ENCODE assay signal across 2 cellular contexts in the genomic region with DNA sequence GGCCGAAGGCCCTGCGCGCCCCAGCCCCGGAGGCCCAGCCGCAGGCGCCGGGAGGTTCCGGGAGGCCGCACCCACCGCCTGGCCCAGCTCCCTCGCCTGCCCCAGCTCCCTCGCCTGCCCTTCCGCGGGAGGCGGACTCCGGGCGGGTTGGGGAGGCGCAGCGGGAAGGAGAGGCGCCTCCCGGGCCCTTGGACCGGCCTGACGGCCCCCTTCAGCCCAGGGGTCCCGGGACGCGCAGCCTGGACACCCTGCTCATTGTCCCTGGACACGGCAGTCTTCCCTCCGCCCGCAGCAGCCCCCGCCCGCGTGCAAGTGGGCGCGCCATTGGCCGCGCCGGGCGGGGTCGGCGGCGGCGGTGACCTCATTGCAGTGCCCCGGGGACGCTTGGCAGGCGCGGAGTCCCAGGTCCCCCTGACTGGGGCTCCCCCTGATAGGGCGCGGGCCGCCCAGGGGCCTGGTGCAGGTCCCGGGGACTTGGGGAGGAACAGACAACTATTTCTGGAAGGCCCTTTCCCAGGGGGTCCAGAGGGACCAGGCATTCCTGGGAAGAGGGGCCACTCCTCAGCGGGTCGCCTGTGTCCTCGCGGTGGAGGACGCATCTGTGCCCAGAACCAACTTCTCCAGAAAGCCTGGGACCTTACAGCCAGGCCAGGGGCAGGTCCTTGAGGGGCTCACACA.
TF ChIP-seq lines count a peak whose summit lies in the region.

No MANE protein-coding gene starts in this region.

TF ChIP-seq in HEK293T, 16 proteins besides CTCF, POLR2A, EP300 and RAD21:
- TF ChIP-seq FOXK2 (IDR thresholded peaks at IDR 0.05) (no peak), CTBP1 (IDR thresholded peaks at IDR 0.05; ENCODE audit: borderline replicate concordance) (no peak), PKNOX1 (IDR thresholded peaks at IDR 0.05) (no peak), ZNF384 (IDR thresholded peaks at IDR 0.05) (no peak)

TF ChIP-seq in endothelial cell of umbilical vein, 7 proteins besides CTCF, POLR2A, EP300 and RAD21:
- TF ChIP-seq POLR2AphosphoS5 (IDR thresholded peaks at IDR 0.05; ENCODE audit: insufficient read depth, low read depth, low read length): peak; percentile 21
- no peak for TF ChIP-seq GATA2 (IDR thresholded peaks at IDR 0.05; ENCODE audit: insufficient read depth, insufficient read length, low read depth, low read length)
TF ChIP-seq in endothelial cell of umbilical vein: peak in this region for 1.
